Comparison of ENCODE assay signal across 11 cellular contexts in the genomic region with DNA sequence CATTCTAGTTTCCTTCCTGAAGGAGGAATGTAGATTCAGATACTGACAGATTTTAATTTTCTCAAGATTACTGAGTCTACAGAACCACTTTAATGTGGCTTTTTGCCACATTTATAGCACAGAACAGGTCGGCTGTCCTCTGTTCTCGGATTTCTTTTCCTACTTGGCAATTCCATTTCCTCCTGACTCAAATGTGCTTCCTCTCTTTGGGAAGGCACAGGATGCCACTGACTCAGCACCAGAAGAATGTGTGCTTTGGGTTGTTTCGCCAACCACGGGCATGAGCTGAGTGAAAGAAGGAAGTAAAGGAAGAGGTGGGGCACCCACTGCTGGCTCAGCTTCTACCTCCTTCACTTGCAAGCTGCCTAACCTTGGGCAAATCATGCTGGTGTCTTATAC.
DNase-seq lines count a peak whose midpoint lies in the region; ATAC-seq and TF ChIP-seq lines count a peak whose summit lies in the region.
"Had no signal": no experiment of that assay in that cellular context is flagged by ENCODE, and none has a peak within 500 bp of the region (broad histone marks: within the 10 kb centered on the region; RNA-seq: fewer than 3 reads in every experiment).

No MANE protein-coding gene starts in this region.

- peak overlapping the region; percentile 32 for H3K27ac Mint-ChIP-seq in chondrocyte (ENCODE audit: unreplicated experiment)
- H3K27ac Mint-ChIP-seq: activated naive CD8-positive, alpha-beta T cell treated with anti-CD3 and anti-CD28 coated beads for 36 hours; natural killer cell; WTC11 had no signal

- no peak overlapping the region for H3K4me3 Mint-ChIP-seq in chondrocyte (ENCODE audit: unreplicated experiment)
- H3K4me3 Mint-ChIP-seq: activated naive CD8-positive, alpha-beta T cell treated with anti-CD3 and anti-CD28 coated beads for 36 hours; natural killer cell; WTC11 had no signal

- 24% methylated on average over 3 of the region's 4 CpGs for WGBS in mesenchymal stem cell
- WGBS in suprapubic skin = 24% methylated on average over 4 of the region's 4 CpGs

- H3K9me3 Mint-ChIP-seq in chondrocyte (ENCODE audit: low read depth) = no peaks in the 10 kb centered on the region
- H3K9me3 Mint-ChIP-seq: activated naive CD8-positive, alpha-beta T cell treated with anti-CD3 and anti-CD28 coated beads for 36 hours; WTC11 had no signal

- H4K91ac ChIP-seq in mesenchymal stem cell (ENCODE audit: low read length) = no peak overlapping the region

- TF ChIP-seq POLR2A in NB4 (IDR thresholded peaks at IDR 0.05; ENCODE audit: extremely low read depth, insufficient read length) (no peak), suprapubic skin (IDR thresholded peaks at IDR 0.05) (no peak)

- no peaks in the 10 kb centered on the region for H3K27me3 ChIP-seq in mesenchymal stem cell (ENCODE audit: control insufficient read depth in 1 of 2, insufficient read depth in 1 of 2, low read length in 2 of 2)
- H3K27me3 ChIP-seq in suprapubic skin = no peaks in the 10 kb centered on the region

- H2AFZ ChIP-seq in mesenchymal stem cell (ENCODE audit: low read depth, low read length) = peak overlapping the region; percentile 66

- H3K23ac ChIP-seq in mesenchymal stem cell (ENCODE audit: low read length in 2 of 2) = no peak overlapping the region

- H3K79me1 ChIP-seq in mesenchymal stem cell (replicated peaks; ENCODE audit: low read length, poor library complexity, severe bottlenecking) = no peaks in the 10 kb centered on the region

- no peak overlapping the region for H2BK120ac ChIP-seq in mesenchymal stem cell (ENCODE audit: low read depth, low read length)

- H3K4me1 ChIP-seq in mesenchymal stem cell (ENCODE audit: control insufficient read depth, insufficient read depth, low read depth, low read length) = peaks cover 2% of the 10 kb centered on the region
- H3K4me1 ChIP-seq in suprapubic skin = peaks cover 10% of the 10 kb centered on the region

- H3K4me3 ChIP-seq in NB4 (ENCODE audit: low read depth, low read length) (no peak overlapping the region), mesenchymal stem cell (ENCODE audit: insufficient read depth in 1 of 2, low read depth in 1 of 2, low read length in 2 of 2) (no peak overlapping the region), suprapubic skin (no peak overlapping the region)

- DNase-seq in EL (peak; percentile 75), NB4 (ENCODE audit: low read depth) (peak; percentile 16), chondrocyte (ENCODE audit: low spot score) (no peak), mesenchymal stem cell (peak; percentile 27), suprapubic skin (ENCODE audit: low spot score in 2 of 2) (no peak), NCI-H2196 (lab: John Stamatoyannopoulos, UW; ENCODE audit: unreplicated experiment) (no peak)
- DNase-seq: activated naive CD8-positive, alpha-beta T cell treated with anti-CD3 and anti-CD28 coated beads for 36 hours; natural killer cell had no signal

- H3K9ac ChIP-seq in mesenchymal stem cell (ENCODE audit: low read length) = no peak overlapping the region

- H4K8ac ChIP-seq in mesenchymal stem cell (ENCODE audit: low read length) = no peak overlapping the region

- H3K36me3 ChIP-seq in mesenchymal stem cell (ENCODE audit: control insufficient read depth in 1 of 2, insufficient read depth in 2 of 2, low read depth in 1 of 2, low read length in 2 of 2) (no peaks in the 10 kb centered on the region), suprapubic skin (no peaks in the 10 kb centered on the region)

- no peaks in the 10 kb centered on the region for H3K27me3 Mint-ChIP-seq in chondrocyte (ENCODE audit: low read depth)
- H3K27me3 Mint-ChIP-seq: activated naive CD8-positive, alpha-beta T cell treated with anti-CD3 and anti-CD28 coated beads for 36 hours had no signal

- no peak for TF ChIP-seq CTCF in NB4 (IDR thresholded peaks at IDR 0.05; ENCODE audit: low read depth, low read length)
- no peak for TF ChIP-seq CTCF in chondrocyte (IDR thresholded peaks at IDR 0.05)
- no peak for TF ChIP-seq CTCF in suprapubic skin (IDR thresholded peaks at IDR 0.05)

- no peak for TF ChIP-seq EP300 in suprapubic skin (IDR thresholded peaks at IDR 0.05)

- no peak overlapping the region for H3K14ac ChIP-seq in mesenchymal stem cell (ENCODE audit: low read length in 2 of 2)

- no peak overlapping the region for H2BK12ac ChIP-seq in mesenchymal stem cell (ENCODE audit: low read length in 2 of 2)

- peak overlapping the region; percentile 31 for H3K27ac ChIP-seq in mesenchymal stem cell (ENCODE audit: low read length, poor library complexity, severe bottlenecking)
- no peak overlapping the region for H3K27ac ChIP-seq in suprapubic skin

- no peak overlapping the region for H2AK5ac ChIP-seq in mesenchymal stem cell (ENCODE audit: low read length, severe bottlenecking)

- peaks cover 4% of the 10 kb centered on the region for H3K4me1 Mint-ChIP-seq in chondrocyte (ENCODE audit: low read depth)
- H3K4me1 Mint-ChIP-seq: activated naive CD8-positive, alpha-beta T cell treated with anti-CD3 and anti-CD28 coated beads for 36 hours; natural killer cell; WTC11 had no signal

- ATAC-seq in HG03342 (IDR thresholded peaks at IDR 0.05; ENCODE audit: unreplicated experiment) (no peak), HG02870 (IDR thresholded peaks at IDR 0.05; ENCODE audit: unreplicated experiment) (no peak)
- ATAC-seq: natural killer cell, WTC11 had no signal

- no peak overlapping the region for H3K4ac ChIP-seq in mesenchymal stem cell (ENCODE audit: low read depth in 1 of 2, low read length in 2 of 2)

- H3K36me3 Mint-ChIP-seq in chondrocyte (ENCODE audit: low read depth) = no peaks in the 10 kb centered on the region
- H3K36me3 Mint-ChIP-seq: activated naive CD8-positive, alpha-beta T cell treated with anti-CD3 and anti-CD28 coated beads for 36 hours; natural killer cell; WTC11 had no signal

- H2BK15ac ChIP-seq in mesenchymal stem cell (ENCODE audit: low read depth, poor library complexity, severe bottlenecking) = no peak overlapping the region

- no peak overlapping the region for H2BK5ac ChIP-seq in mesenchymal stem cell (ENCODE audit: low read depth, low read length, poor library complexity, severe bottlenecking)

- no peak overlapping the region for H3K18ac ChIP-seq in mesenchymal stem cell (ENCODE audit: low read depth in 1 of 2, low read length in 2 of 2)

- no peak overlapping the region for H3K4me2 ChIP-seq in mesenchymal stem cell (ENCODE audit: low read length, poor library complexity, severe bottlenecking)

- H3K9me3 ChIP-seq in mesenchymal stem cell (ENCODE audit: control insufficient read depth, low read length) (no peaks in the 10 kb centered on the region), suprapubic skin (no peaks in the 10 kb centered on the region)

Comparison
In these comparisons a context has a peak if more than half of its experiments do, and no peak if none do; other contexts are left out.
1. DNase-seq: peak in EL (single experiment), NB4 (single experiment) and mesenchymal stem cell (single experiment); none in chondrocyte (single experiment), suprapubic skin (0 of 2) and NCI-H2196 (single experiment).